1 cellular context compared by ENCODE assay signal in the genomic region with DNA sequence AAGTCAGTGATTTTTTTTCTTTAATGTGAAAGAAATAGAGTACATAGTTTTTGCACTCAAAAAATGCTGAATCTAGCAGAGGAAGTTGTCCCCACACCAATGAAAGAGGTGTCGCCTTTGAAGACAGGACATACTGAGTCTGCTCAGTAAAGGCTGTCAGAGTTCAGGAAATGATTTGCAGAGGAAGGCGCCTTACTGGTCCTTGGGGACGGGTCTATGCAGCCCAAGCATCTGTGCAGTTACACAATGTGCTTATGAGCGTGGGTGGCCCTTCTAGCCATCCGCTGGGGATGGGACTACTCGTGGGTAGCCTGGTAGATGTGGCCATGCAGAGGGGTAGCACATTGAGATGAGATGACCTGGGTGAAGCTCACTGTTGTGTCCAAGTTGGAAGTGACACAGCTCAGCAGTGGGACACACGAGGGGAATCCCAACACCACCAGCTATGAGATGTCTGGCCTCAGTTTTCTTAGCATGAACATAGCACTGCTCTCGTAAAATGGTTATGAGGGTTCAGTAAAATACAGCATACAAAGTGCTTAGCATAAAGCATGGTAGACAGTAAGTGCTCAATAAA.
TF ChIP-seq lines count a peak whose summit lies in the region.

No MANE protein-coding gene starts in this region.

TF ChIP-seq in IMR-90, 13 proteins besides CTCF, POLR2A, EP300 and RAD21 (continued from another document):
- no peak for TF ChIP-seq RCOR1 (IDR thresholded peaks at IDR 0.05; ENCODE audit: insufficient replicate concordance, low read length)
- no peak for TF ChIP-seq SMC3 (IDR thresholded peaks at IDR 0.05; ENCODE audit: low read depth, low read length)
- TF ChIP-seq NFE2L2 (IDR thresholded peaks at IDR 0.05; ENCODE audit: low read depth, low read length) = no peak
- TF ChIP-seq BHLHE40 (IDR thresholded peaks at IDR 0.05; ENCODE audit: low read depth, low read length) = no peak
- no peak for TF ChIP-seq RFX5 (IDR thresholded peaks at IDR 0.05; ENCODE audit: low read depth, low read length)
